Comparison of ENCODE assay signal across 24 cellular contexts in genomic region chr7:152189026-152189425, GRCh38.
A peak's percentile ranks its signal among the peaks of the same experiment; 100 is the strongest.
DNase-seq lines count a peak whose midpoint lies in the region; ATAC-seq and TF ChIP-seq lines count a peak whose summit lies in the region.
"Had no signal": no experiment of that assay in that cellular context is flagged by ENCODE, and none has a peak within 500 bp of the region (broad histone marks: within the 10 kb centered on the region; RNA-seq: fewer than 3 reads in every experiment).

No MANE protein-coding gene starts in this region.

- H3K4me3 ChIP-seq in CD4-positive, alpha-beta memory T cell (ENCODE audit: low read length in 2 of 2) = no peak overlapping the region
- H3K4me3 ChIP-seq in adipocyte (ENCODE audit: low read length) (no peak overlapping the region), transverse colon (no peak overlapping the region)
- H3K4me3 ChIP-seq: HAP-1 had no signal

- peaks cover 51 to 84% of the 10 kb centered on the region in 2 donors for H3K36me3 Mint-ChIP-seq in CD4-positive, alpha-beta memory T cell

- H3K9me3 Mint-ChIP-seq in CD4-positive, alpha-beta memory T cell = no peaks in the 10 kb centered on the region

- ATAC-seq in HG03521 (IDR thresholded peaks at IDR 0.05; ENCODE audit: unreplicated experiment) = no peak
- ATAC-seq: HepG2, Panc1 had no signal

- POLR2A ChIA-PET in CD4-positive, alpha-beta memory T cell (lab: Charles Lee; ENCODE audit: partially characterized antibody) = no interaction called here

- intact Hi-C loops in CD4-positive, alpha-beta memory T cell (cut with micrococcal nuclease) = no loop called here
- intact Hi-C loops in transverse colon (cut with DNase I; ENCODE audit: low total_unique reads) = no loop called here

- peaks cover 0 to 2% (median under 1%) of the 10 kb centered on the region in 4 donors for H3K4me1 Mint-ChIP-seq in CD4-positive, alpha-beta memory T cell

- H3K27me3 ChIP-seq in CD4-positive, alpha-beta memory T cell (ENCODE audit: insufficient read depth, low read length) = no peaks in the 10 kb centered on the region
- H3K27me3 ChIP-seq in adipocyte (replicated peaks; ENCODE audit: control insufficient read depth, insufficient read depth, low read length) = no peaks in the 10 kb centered on the region
- H3K27me3 ChIP-seq in transverse colon = no peaks in the 10 kb centered on the region

- WGBS in transverse colon (ENCODE audit: low coverage in 1 of 2), 2 donors = 63 to 100% methylated on average over 2 of the region's 2 CpGs

- TF ChIP-seq POLR2A in transverse colon (IDR thresholded peaks at IDR 0.05) = no peak

- TF ChIP-seq EP300 in transverse colon (IDR thresholded peaks at IDR 0.05; ENCODE audit: low read depth) = no peak

- H3K9ac ChIP-seq in adipocyte (ENCODE audit: low read length) = no peak overlapping the region
- H3K9ac ChIP-seq: SK-N-SH had no signal

- no peaks in the 10 kb centered on the region for H3K4me1 ChIP-seq in CD4-positive, alpha-beta memory T cell (ENCODE audit: insufficient read depth, low read length)
- H3K4me1 ChIP-seq in adipocyte (ENCODE audit: control insufficient read depth, insufficient read depth, low read length) = peaks cover 8% of the 10 kb centered on the region
- no peaks in the 10 kb centered on the region for H3K4me1 ChIP-seq in transverse colon

- H3K36me3 ChIP-seq in CD4-positive, alpha-beta memory T cell (ENCODE audit: insufficient read depth, low read length) = peaks cover 58% of the 10 kb centered on the region
- H3K36me3 ChIP-seq in adipocyte (ENCODE audit: control insufficient read depth, insufficient read depth, low read length, severe bottlenecking) = peaks cover 75% of the 10 kb centered on the region
- H3K36me3 ChIP-seq in transverse colon = peaks cover 0 to 40% (median 16%) of the 10 kb centered on the region in 4 donors

- H3K27ac ChIP-seq in CD4-positive, alpha-beta memory T cell (ENCODE audit: low read depth, low read length) = no peak overlapping the region
- no peak overlapping the region for H3K27ac ChIP-seq in transverse colon
- H3K27ac ChIP-seq: C4-2B, HL-60 had no signal

- CTCF ChIA-PET in CD4-positive, alpha-beta memory T cell (lab: Charles Lee; ENCODE audit: partially characterized antibody) = no interaction called here

- H3K4me3 Mint-ChIP-seq in CD4-positive, alpha-beta memory T cell = no peak overlapping the region

- no peaks in the 10 kb centered on the region for H3K27me3 Mint-ChIP-seq in CD4-positive, alpha-beta memory T cell

- H3K9me3 ChIP-seq in CD4-positive, alpha-beta memory T cell (ENCODE audit: control insufficient read depth in 1 of 2, low read length in 2 of 2) = no peaks in the 10 kb centered on the region
- H3K9me3 ChIP-seq in adipocyte (ENCODE audit: control insufficient read depth, low read length) = no peaks in the 10 kb centered on the region
- H3K9me3 ChIP-seq in transverse colon = no peaks in the 10 kb centered on the region
- H3K9me3 ChIP-seq: HAP-1, SK-N-SH had no signal

- in situ Hi-C loops in transverse colon (cut with MboI; ENCODE audit: low pct_ligation_motif_present in 1 of 4, low pct_unique_long_range_greater_than_20kb in 1 of 4, low sequenced_read_pairs in 3 of 4) = no loop called here

- no peak for DNase-seq in CD4-positive, alpha-beta memory T cell
- DNase-seq in adipocyte (ENCODE audit: low read depth) = peak; percentile 53
- DNase-seq in fibroblast of gingiva (ENCODE audit: low read depth) = peak; percentile 3
- DNase-seq in myocyte (ENCODE audit: low read depth) = peak; percentile 6
- no peak for DNase-seq in GM19240 (ENCODE audit: insufficient read length, low spot score)
- no peak for DNase-seq in transverse colon
- DNase-seq: COR-L47, DMS 273 treated with DMSO at 0.1 percent for 48 hours, DMS79 treated with DMSO at 0.1 percent for 48 hours, KG1, NCI-H1092, NCI-H1436 treated with DMSO at 0.1 percent for 48 hours, NCI-H2029, NCI-H2227 treated with DMSO at 0.1 percent for 48 hours, NCI-H510A treated with DMSO at 0.1 percent for 48 hours, NCI-H748 treated with DMSO at 0.1 percent for 48 hours, SIG-M5, SK-N-SH had no signal

- peak overlapping the region in 4 of 7 donors; percentile 5 to 47 (median 24) for H3K27ac Mint-ChIP-seq in CD4-positive, alpha-beta memory T cell

- TF ChIP-seq CTCF in transverse colon (IDR thresholded peaks at IDR 0.05) = no peak

Comparison
In these comparisons a context has a peak if more than half of its experiments do, and no peak if none do; other contexts are left out.
1. DNase-seq: peak in adipocyte (single experiment), fibroblast of gingiva (single experiment) and myocyte (single experiment); none in CD4-positive, alpha-beta memory T cell (0 of 5), GM19240 (single experiment) and transverse colon (single experiment).